22 cellular contexts compared by ENCODE assay signal in the genomic region with DNA sequence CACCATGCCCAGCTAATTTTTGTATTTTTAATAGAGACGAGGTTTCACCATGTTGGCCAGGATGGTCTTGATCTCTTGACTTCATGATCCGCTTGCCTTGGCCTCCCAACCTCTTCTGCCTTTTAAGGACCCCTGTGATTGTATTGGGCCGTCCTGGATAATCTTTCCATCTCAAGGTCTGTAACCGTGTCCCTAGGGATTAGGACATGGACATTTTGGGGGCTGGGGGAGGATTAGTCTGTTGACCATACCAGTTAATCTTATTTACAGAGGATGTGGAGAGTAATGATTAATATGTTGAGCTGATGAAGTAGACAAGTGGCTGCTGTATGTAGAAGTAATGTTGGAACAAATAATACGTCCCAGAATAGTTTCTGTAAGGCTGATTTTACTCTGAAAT. TPM values are rescaled to one million over a fixed set of nuclear protein-coding genes. Genes with fewer than 3 reads are reported as not detected.
A peak's percentile ranks its signal among the peaks of the same experiment; 100 is the strongest.
DNase-seq lines count a peak whose midpoint lies in the region; ATAC-seq, FAIRE-seq and TF ChIP-seq lines count a peak whose summit lies in the region.
"Had no signal": no experiment of that assay in that cellular context is flagged by ENCODE, and none has a peak within 500 bp of the region (broad histone marks: within the 10 kb centered on the region; RNA-seq: fewer than 3 reads in every experiment).

No MANE protein-coding gene starts in this region.

- peaks cover 5% of the 10 kb centered on the region for H3K36me3 Mint-ChIP-seq in activated CD4-positive, alpha-beta memory T cell treated with anti-CD3 and anti-CD28 coated beads for 36 hours
- peaks cover 45% of the 10 kb centered on the region for H3K36me3 Mint-ChIP-seq in activated CD4-positive, alpha-beta memory T cell treated with anti-CD3 and anti-CD28 coated beads, Interleukin-2, amount 10 ng/mL, durations not matched to agents 7 days and 5 days (ENCODE audit: low read depth)
- H3K36me3 Mint-ChIP-seq in activated naive CD8-positive, alpha-beta T cell: peaks cover 10% of the 10 kb centered on the region

- H3K9me3 Mint-ChIP-seq in activated CD4-positive, alpha-beta memory T cell treated with anti-CD3 and anti-CD28 coated beads for 36 hours: no peaks in the 10 kb centered on the region
- H3K9me3 Mint-ChIP-seq in activated CD4-positive, alpha-beta memory T cell treated with anti-CD3 and anti-CD28 coated beads, Interleukin-2, amount 10 ng/mL, durations not matched to agents 7 days and 5 days: no peaks in the 10 kb centered on the region
- no peaks in the 10 kb centered on the region for H3K9me3 Mint-ChIP-seq in activated naive CD8-positive, alpha-beta T cell (ENCODE audit: low read depth)
- H3K9me3 Mint-ChIP-seq: type B pancreatic cell had no signal

- POLR2A ChIA-PET in activated CD4-positive, alpha-beta memory T cell treated with anti-CD3 and anti-CD28 coated beads for 36 hours (lab: Charles Lee): no interaction called here
- POLR2A ChIA-PET in activated CD4-positive, alpha-beta memory T cell treated with anti-CD3 and anti-CD28 coated beads, Interleukin-2, amount 10 ng/mL, durations not matched to agents 7 days and 5 days (lab: Charles Lee): interaction anchor here (1.1 to 6.9 kb wide), 5 partner anchors 13 to 136 kb away, joined by 3 to 138 read pairs (median 3); a partner anchor contains a TSS

- peaks cover 55 to 65% of the 10 kb centered on the region in 2 donors for H3K4me1 ChIP-seq in gastrocnemius medialis
- H3K4me1 ChIP-seq: A549 had no signal

- peak overlapping the region; percentile 32 for H3K4me3 Mint-ChIP-seq in activated CD4-positive, alpha-beta memory T cell treated with anti-CD3 and anti-CD28 coated beads for 36 hours
- no peak overlapping the region for H3K4me3 Mint-ChIP-seq in activated CD4-positive, alpha-beta memory T cell treated with anti-CD3 and anti-CD28 coated beads, Interleukin-2, amount 10 ng/mL, durations not matched to agents 7 days and 5 days
- peak overlapping the region; percentile 52 for H3K4me3 Mint-ChIP-seq in activated naive CD8-positive, alpha-beta T cell
- H3K4me3 Mint-ChIP-seq: type B pancreatic cell had no signal

- no peak overlapping the region for H3K4me3 ChIP-seq in gastrocnemius medialis
- H3K4me3 ChIP-seq: A549, adrenal gland, GM23248, ovary had no signal

- no peaks in the 10 kb centered on the region for H3K27me3 Mint-ChIP-seq in activated CD4-positive, alpha-beta memory T cell treated with anti-CD3 and anti-CD28 coated beads for 36 hours
- H3K27me3 Mint-ChIP-seq in activated CD4-positive, alpha-beta memory T cell treated with anti-CD3 and anti-CD28 coated beads, Interleukin-2, amount 10 ng/mL, durations not matched to agents 7 days and 5 days: no peaks in the 10 kb centered on the region
- no peaks in the 10 kb centered on the region for H3K27me3 Mint-ChIP-seq in activated naive CD8-positive, alpha-beta T cell
- H3K27me3 Mint-ChIP-seq: type B pancreatic cell had no signal

- no peak for TF ChIP-seq CTCF in gastrocnemius medialis (IDR thresholded peaks at IDR 0.05 in 4 of 5, conservative IDR thresholded peaks at IDR 0.05 in 1 of 5)

- intact Hi-C loops in activated CD4-positive, alpha-beta memory T cell treated with anti-CD3 and anti-CD28 coated beads for 36 hours (cut with micrococcal nuclease): no loop called here
- intact Hi-C loops in gastrocnemius medialis (cut with DNase I; ENCODE audit: low total_unique reads): no loop called here

- no peak for DNase-seq in activated CD4-positive, alpha-beta memory T cell treated with anti-CD3 and anti-CD28 coated beads for 36 hours
- no peak for DNase-seq in activated CD4-positive, alpha-beta memory T cell treated with anti-CD3 and anti-CD28 coated beads, Interleukin-2, amount 10 ng/mL, durations not matched to agents 7 days and 5 days
- DNase-seq in GM19239 (ENCODE audit: insufficient read length, low spot score) (no peak), gastrocnemius medialis (no peak), HTR-8/SVneo (ENCODE audit: insufficient read length, low spot score) (no peak), SHP77 treated with DMSO at 0.1 percent for 48 hours (lab: John Stamatoyannopoulos, UW) (no peak), NCI-H524 treated with DMSO at 0.1 percent for 48 hours (lab: John Stamatoyannopoulos, UW) (no peak)
- DNase-seq: adrenal gland; Calu3; caudate nucleus; effector CD8-positive, alpha-beta T cell; GM23248; hypothalamus; left colon; NCI-H1436; NCI-H446; OCI-M1; ovary; stimulated activated CD4-positive, alpha-beta T cell treated with anti-CD3 and anti-CD28 coated beads, Interleukin-4, amount 100 ng/mL, for 24 hours had no signal

- TF ChIP-seq POLR2A in gastrocnemius medialis (IDR thresholded peaks at IDR 0.05): no peak

- FAIRE-seq in GM19239 (lab: Jason Lieb, UNC): peak; percentile 61
- FAIRE-seq in HTR-8/SVneo (lab: Jason Lieb, UNC): no peak

- no peak overlapping the region for H3K27ac Mint-ChIP-seq in activated CD4-positive, alpha-beta memory T cell treated with anti-CD3 and anti-CD28 coated beads for 36 hours
- H3K27ac Mint-ChIP-seq in activated CD4-positive, alpha-beta memory T cell treated with anti-CD3 and anti-CD28 coated beads, Interleukin-2, amount 10 ng/mL, durations not matched to agents 7 days and 5 days: no peak overlapping the region
- H3K27ac Mint-ChIP-seq in activated naive CD8-positive, alpha-beta T cell: peak overlapping the region; percentile 87
- H3K27ac Mint-ChIP-seq: type B pancreatic cell had no signal

- in situ Hi-C loops in gastrocnemius medialis (cut with MboI; ENCODE audit: low sequenced_read_pairs in 4 of 4): no loop called here

- peaks cover 78% of the 10 kb centered on the region for H3K4me1 Mint-ChIP-seq in activated CD4-positive, alpha-beta memory T cell treated with anti-CD3 and anti-CD28 coated beads for 36 hours (ENCODE audit: low read depth)
- H3K4me1 Mint-ChIP-seq in activated CD4-positive, alpha-beta memory T cell treated with anti-CD3 and anti-CD28 coated beads, Interleukin-2, amount 10 ng/mL, durations not matched to agents 7 days and 5 days: peaks cover 73% of the 10 kb centered on the region
- peaks cover 77% of the 10 kb centered on the region for H3K4me1 Mint-ChIP-seq in activated naive CD8-positive, alpha-beta T cell (ENCODE audit: low read depth)

- no peaks in the 10 kb centered on the region for H3K36me3 ChIP-seq in gastrocnemius medialis
- H3K36me3 ChIP-seq: adrenal gland, ovary had no signal

- peak overlapping the region in 3 of 4 donors; percentile 34 to 57 (median 43) for H3K27ac ChIP-seq in gastrocnemius medialis
- H3K27ac ChIP-seq: A549, adrenal gland, GM23248, ovary had no signal

- CTCF ChIA-PET in activated CD4-positive, alpha-beta memory T cell treated with anti-CD3 and anti-CD28 coated beads for 36 hours (lab: Charles Lee): no interaction called here
- CTCF ChIA-PET in activated CD4-positive, alpha-beta memory T cell treated with anti-CD3 and anti-CD28 coated beads, Interleukin-2, amount 10 ng/mL, durations not matched to agents 7 days and 5 days (lab: Charles Lee): interaction anchor here (0.7 to 2.7 kb wide), 3 partner anchors 23 to 72 kb away, joined by 4 to 8 read pairs (median 4); a partner anchor contains a TSS

- no peaks in the 10 kb centered on the region for H3K9me3 ChIP-seq in gastrocnemius medialis
- H3K9me3 ChIP-seq: A549, adrenal gland, ovary had no signal

- no peak for ATAC-seq in gastrocnemius medialis
- ATAC-seq: A549, left colon had no signal

- H3K27me3 ChIP-seq in gastrocnemius medialis: no peaks in the 10 kb centered on the region
- H3K27me3 ChIP-seq: adrenal gland, ovary had no signal

RNA-seq across cellular contexts. Expression of a gene that starts 23.1 kb away (rescaled TPM):
- total RNA-seq in activated CD4-positive, alpha-beta memory T cell treated with anti-CD3 and anti-CD28 coated beads for 36 hours: 10 to 100 TPM; 44.7 to 45.8 TPM
- total RNA-seq in activated CD4-positive, alpha-beta memory T cell treated with anti-CD3 and anti-CD28 coated beads, Interleukin-2, amount 10 ng/mL, durations not matched to agents 7 days and 5 days: 10 to 100 TPM; 79.2 to 80.8 TPM
- 10 to 100 TPM; 31.9 to 48.7 (median 33.1) TPM for total RNA-seq in gastrocnemius medialis
